In the genomic region with DNA sequence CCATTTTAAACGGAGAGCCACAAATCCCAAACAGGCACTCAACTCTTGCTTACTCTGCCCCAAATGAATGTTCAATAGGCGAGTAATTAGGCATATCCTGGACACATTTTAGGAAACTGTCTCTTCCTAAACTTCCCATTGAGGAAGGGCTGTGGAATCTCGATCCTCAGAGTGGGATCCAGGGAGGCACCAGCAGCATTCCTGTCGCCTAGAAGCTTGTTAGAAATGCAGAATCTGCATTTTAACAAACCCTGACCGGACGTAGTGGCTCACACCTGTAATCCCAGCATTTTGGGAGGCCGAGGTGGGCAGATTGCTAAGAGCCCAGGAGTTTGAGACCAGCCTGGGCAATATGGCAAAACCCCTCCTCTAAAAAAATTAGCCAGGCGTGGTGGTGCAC, we compare ENCODE assay signal across 21 cellular contexts.
"Had no signal": no experiment of that assay in that cellular context is flagged by ENCODE, and none has a peak within 500 bp of the region (broad histone marks: within the 10 kb centered on the region; RNA-seq: fewer than 3 reads in every experiment).

No MANE protein-coding gene starts in this region.

- DNase-seq: KBM-7, MV-4-11, NCI-H1048, NCI-H1105, NCI-H1417, NCI-H146, NCI-H187, NCI-H2029, NCI-H2081 treated with DMSO at 0.1 percent for 48 hours, NCI-H2171, NCI-H226, NCI-H446, NCI-H510A, NCI-H524 treated with DMSO at 0.1 percent for 48 hours, NCI-H69, NCI-H774, RPMI8226, SHP77, SK-N-SH, SW 1271 had no signal

- H3K9me3 ChIP-seq: SK-N-SH had no signal

- H3K27ac ChIP-seq: HL-60 had no signal

- H3K9ac ChIP-seq: SK-N-SH had no signal

- H3K4me2 ChIP-seq: SK-N-SH had no signal
